Comparison of ENCODE assay signal across 15 cellular contexts in the genomic region with DNA sequence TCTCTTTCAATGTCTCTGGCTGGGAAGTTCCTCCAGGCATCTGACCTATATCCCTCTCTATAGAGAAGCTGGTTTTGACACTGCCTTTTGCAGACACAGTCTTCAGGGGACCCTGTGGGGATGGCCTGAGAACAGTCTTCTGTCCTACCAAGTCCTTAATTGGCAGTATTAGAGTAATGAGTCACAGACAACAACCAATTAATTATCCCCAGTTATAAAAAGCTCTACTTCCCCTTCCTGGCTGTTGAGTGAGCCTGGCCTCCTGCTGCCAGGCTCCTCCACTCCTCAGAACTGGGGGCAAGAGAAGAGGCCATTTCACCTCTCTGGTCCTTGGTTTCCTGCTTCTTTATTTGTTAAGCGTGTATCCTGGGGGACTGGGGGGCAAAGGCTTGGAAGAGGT. TPM values are rescaled to one million over a fixed set of nuclear protein-coding genes. Genes with fewer than 3 reads are reported as not detected.
DNase-seq lines count a peak whose midpoint lies in the region; ATAC-seq, FAIRE-seq and TF ChIP-seq lines count a peak whose summit lies in the region.
"Had no signal": no experiment of that assay in that cellular context is flagged by ENCODE, and none has a peak within 500 bp of the region (broad histone marks: within the 10 kb centered on the region; RNA-seq: fewer than 3 reads in every experiment).

No MANE protein-coding gene starts in this region.

- H3K79me2 ChIP-seq in HepG2 (ENCODE audit: insufficient read depth, low read length), result no peaks in the 10 kb centered on the region

- H3K9me3 ChIP-seq in liver (ENCODE audit: control insufficient read depth in 4 of 4, low read length in 3 of 4) (no peaks in the 10 kb centered on the region), HepG2 (ENCODE audit: low read length) (no peaks in the 10 kb centered on the region)
- H3K9me3 ChIP-seq: adrenal gland, ovary had no signal

- H3K36me3 ChIP-seq in liver (ENCODE audit: control insufficient read depth in 4 of 4, insufficient read depth in 3 of 4, low read depth in 1 of 4, low read length in 3 of 4) (no peaks in the 10 kb centered on the region), HepG2 (replicated peaks in 1 of 2; ENCODE audit: control insufficient read depth in 1 of 2, insufficient read depth in 2 of 2, low read length in 2 of 2) (peaks cover 46 to 83% of the 10 kb centered on the region in 2 experiments)
- H3K36me3 ChIP-seq: adrenal gland, ovary had no signal

- no peak overlapping the region for H3K4me3 Mint-ChIP-seq in central memory CD8-positive, alpha-beta T cell
- H3K4me3 Mint-ChIP-seq in effector memory CD8-positive, alpha-beta T cell, result no peak overlapping the region
- H3K4me3 Mint-ChIP-seq: type B pancreatic cell had no signal

- H3K4me3 ChIP-seq in liver (ENCODE audit: low read depth in 1 of 3, low read length in 3 of 3), result no peak overlapping the region
- H3K4me3 ChIP-seq in HepG2 (replicated peaks in 1 of 3; ENCODE audit: insufficient read depth in 1 of 3, low read depth in 2 of 3, low read length in 3 of 3), result no peak overlapping the region
- H3K4me3 ChIP-seq: adrenal gland, GM23248, ovary had no signal

- no peak overlapping the region for H2AFZ ChIP-seq in HepG2 (ENCODE audit: low read length)
- H2AFZ ChIP-seq: GM23248 had no signal

- CTCF ChIA-PET in HepG2 (lab: Yijun Ruan, JAX; ENCODE audit: low intra/inter-chr PET ratio, low total read pairs), result no interaction called here

- TF ChIP-seq CTCF in liver (IDR thresholded peaks at IDR 0.05; ENCODE audit: low read depth, low read length, missing input control), result no peak
- no peak for TF ChIP-seq CTCF in HepG2 (CRISPR knock-in tag; IDR thresholded peaks at IDR 0.05)

- peaks cover 3% of the 10 kb centered on the region for H3K36me3 Mint-ChIP-seq in central memory CD8-positive, alpha-beta T cell (ENCODE audit: insufficient read depth)
- peaks cover 5% of the 10 kb centered on the region for H3K36me3 Mint-ChIP-seq in effector memory CD8-positive, alpha-beta T cell (ENCODE audit: insufficient read depth)
- H3K36me3 Mint-ChIP-seq: type B pancreatic cell had no signal

- peaks cover 0 to 26% (median 8%) of the 10 kb centered on the region in 4 donors for H3K4me1 ChIP-seq in liver (ENCODE audit: control insufficient read depth in 4 of 4, insufficient read depth in 4 of 4, low read length in 3 of 4)
- H3K4me1 ChIP-seq in HepG2 (ENCODE audit: insufficient read depth, low read length), result 0 out of 2 replicates have a peak, but pooled peaks cover 10% of the 10 kb centered on the region

- peak overlapping the region; percentile 69 for H3K27ac Mint-ChIP-seq in central memory CD8-positive, alpha-beta T cell (ENCODE audit: low read depth)
- peak overlapping the region in 1 of 2 donors; percentile 94 for H3K27ac Mint-ChIP-seq in effector memory CD8-positive, alpha-beta T cell

- intact Hi-C loops in HepG2 (cut with micrococcal nuclease; ENCODE audit: unreplicated experiment), result no loop called here

- no peaks in the 10 kb centered on the region for H3K27me3 Mint-ChIP-seq in central memory CD8-positive, alpha-beta T cell
- H3K27me3 Mint-ChIP-seq in effector memory CD8-positive, alpha-beta T cell, result no peaks in the 10 kb centered on the region
- H3K27me3 Mint-ChIP-seq: type B pancreatic cell had no signal

- H3K27me3 ChIP-seq in liver (ENCODE audit: control insufficient read depth in 4 of 4, insufficient read depth in 4 of 4, low read length in 3 of 4) (no peaks in the 10 kb centered on the region), HepG2 (ENCODE audit: control insufficient read depth in 1 of 2, insufficient read depth in 2 of 2, low read length in 2 of 2) (no peaks in the 10 kb centered on the region)
- H3K27me3 ChIP-seq: adrenal gland, ovary had no signal

- H4K20me1 ChIP-seq in HepG2 (ENCODE audit: insufficient read depth, low read length), result no peaks in the 10 kb centered on the region

- no peak for TF ChIP-seq POLR2A in HepG2 (IDR thresholded peaks at IDR 0.05; ENCODE audit: insufficient read depth in 1 of 2, low read depth in 2 of 2, low read length in 2 of 2)

- no TSS peak for BruUV-seq in HepG2 (replicated peaks; lab: Mats Ljungman, UMichigan)

- WGBS in liver, result 79% methylated on average over 1 of the region's 1 CpG
- 100% methylated on average over 1 of the region's 1 CpG for WGBS in HepG2 (ENCODE audit: low lambda C conversion rate)

- in situ Hi-C loops in HepG2 (cut with HindIII; ENCODE audit: extremely low pct_ligation_motif_present, low pct_unique_long_range_greater_than_20kb), result no loop called here

- POLR2A ChIA-PET in HepG2 (lab: Yijun Ruan, JAX), result no interaction called here

- peaks cover 29% of the 10 kb centered on the region for H3K4me1 Mint-ChIP-seq in central memory CD8-positive, alpha-beta T cell
- H3K4me1 Mint-ChIP-seq in effector memory CD8-positive, alpha-beta T cell (ENCODE audit: low read depth in 2 of 2), result peaks cover 20 to 29% of the 10 kb centered on the region in 2 donors

- H3K9me3 Mint-ChIP-seq in central memory CD8-positive, alpha-beta T cell, result no peaks in the 10 kb centered on the region
- no peaks in the 10 kb centered on the region for H3K9me3 Mint-ChIP-seq in effector memory CD8-positive, alpha-beta T cell
- H3K9me3 Mint-ChIP-seq: type B pancreatic cell had no signal

- ATAC-seq in HepG2, result no peak
- no peak for ATAC-seq in central memory CD8-positive, alpha-beta T cell (replicated peaks; ENCODE audit: extremely low read depth, poor library complexity, severe bottlenecking)
- no peak for ATAC-seq in HG03175 (IDR thresholded peaks at IDR 0.05; ENCODE audit: unreplicated experiment)
- no peak for ATAC-seq in HG03565 (IDR thresholded peaks at IDR 0.05; ENCODE audit: unreplicated experiment)
- ATAC-seq in HG03378 (IDR thresholded peaks at IDR 0.05; ENCODE audit: unreplicated experiment), result no peak
- no peak for ATAC-seq in effector memory CD8-positive, alpha-beta T cell (replicated peaks)

- no peak for TF ChIP-seq RAD21 in liver (IDR thresholded peaks at IDR 0.05)
- no peak for TF ChIP-seq RAD21 in HepG2 (CRISPR knock-in tag; IDR thresholded peaks at IDR 0.05)

- no peak overlapping the region for H3K4me2 ChIP-seq in HepG2 (ENCODE audit: low read depth, low read length)

- H3K9ac ChIP-seq in liver (ENCODE audit: low read depth in 1 of 2, low read length in 2 of 2) (no peak overlapping the region), HepG2 (ENCODE audit: insufficient read depth, low read depth, low read length) (no peak overlapping the region)
- H3K9ac ChIP-seq: GM23248 had no signal

- H3K27ac ChIP-seq in liver (ENCODE audit: low read depth in 1 of 2, low read length in 2 of 2) (no peak overlapping the region), HepG2 (ENCODE audit: extremely low read length, insufficient read depth, low read length) (no peak overlapping the region)
- H3K27ac ChIP-seq: GM23248, ovary had no signal

- no peak for FAIRE-seq in HepG2 (lab: Jason Lieb, UNC)

- TF ChIP-seq EP300 in HepG2 (IDR thresholded peaks at IDR 0.05; ENCODE audit: low read depth in 2 of 2, low read length in 2 of 2), result no peak
- TF ChIP-seq EP300 in HepG2 (CRISPR knock-in tag; IDR thresholded peaks at IDR 0.05; ENCODE audit: borderline replicate concordance), result no peak

- DNase-seq in HepG2 (ENCODE audit: low spot score) (no peak), OCI-M1 (lab: John Stamatoyannopoulos, UW) (peak; percentile 61)
- DNase-seq in central memory CD8-positive, alpha-beta T cell (ENCODE audit: low spot score in 2 of 2), result no peak
- DNase-seq in effector memory CD8-positive, alpha-beta T cell, result no peak
- DNase-seq: adrenal gland; cortex of kidney; GM23248; midbrain; ovary; stimulated activated CD4-positive, alpha-beta T cell treated with anti-CD3 and anti-CD28 coated beads, Interleukin-15, amount 100 ng/mL, for 24 hours had no signal

RNA-seq across cellular contexts. Expression of gene KLHL35, which starts 41.2 kb away (rescaled TPM):
- total RNA-seq in liver (under 1 TPM in 1 of 2 donors, not detected in 1; 0.42 TPM), HepG2 (2016; rRNA removed; fragmentation: Illumina TruSeq; extraction: Trizol) (not detected in 2 replicates)
- polyA plus RNA-seq in liver (under 1 TPM; 0.07 to 0.15 TPM), HepG2 (2011; rRNA removed) (not detected in 2 replicates)
- not detected in 2 replicates for total RNA-seq in HepG2 (2016; cell fraction: cytosol; rRNA removed; fragmentation: Illumina TruSeq; extraction: Trizol; ENCODE audit: low read depth)
- not detected in 2 replicates for total RNA-seq in HepG2 (2016; cell fraction: insoluble cytoplasmic fraction; rRNA removed; fragmentation: Illumina TruSeq; extraction: Trizol)
- not detected in 2 replicates for total RNA-seq in HepG2 (2016; cell fraction: membrane; rRNA removed; fragmentation: Illumina TruSeq; extraction: Trizol)
- total RNA-seq in HepG2 (2016; cell fraction: nucleus; rRNA removed; fragmentation: Illumina TruSeq; extraction: Trizol), result not detected in 2 replicates
- polyA plus RNA-seq in HepG2 (2011; cell fraction: cytosol; rRNA removed), result 0.03 TPM in 1 of 2 replicates, not detected in the other
- 0.10 and 0.14 TPM in 2 replicates for polyA plus RNA-seq in HepG2 (2011; cell fraction: nucleus; rRNA removed)
- 0.12 TPM in 1 of 2 replicates, not detected in the other for polyA plus RNA-seq in HepG2 (2012)
- polyA plus RNA-seq in HepG2 (2016; cell fraction: cytosol; fragmentation: Illumina TruSeq; extraction: Trizol; ENCODE audit: low read depth), result not detected in 2 replicates
- polyA plus RNA-seq in HepG2 (2016; cell fraction: insoluble cytoplasmic fraction; fragmentation: Illumina TruSeq; extraction: Trizol; ENCODE audit: low read depth), result not detected in 2 replicates
- not detected in 2 replicates for polyA plus RNA-seq in HepG2 (2016; cell fraction: membrane; fragmentation: Illumina TruSeq; extraction: Trizol; ENCODE audit: low read depth)
- 1.3 TPM in 1 of 2 replicates, not detected in the other for polyA plus RNA-seq in HepG2 (2016; cell fraction: nucleus; fragmentation: Illumina TruSeq; extraction: Trizol; ENCODE audit: insufficient read depth, low read depth)
- 9.7 TPM in 1 of 2 replicates, not detected in the other for polyA minus RNA-seq in HepG2 (2011; rRNA and poly(A)+ RNA removed; ENCODE audit: low replicate concordance)
- 0.70 TPM in 1 of 2 replicates, not detected in the other for polyA minus RNA-seq in HepG2 (2011; cell fraction: cytosol; rRNA and poly(A)+ RNA removed)
- polyA minus RNA-seq in HepG2 (2011; cell fraction: nucleus; rRNA and poly(A)+ RNA removed), result 0.64 TPM in 1 of 2 replicates, not detected in the other

RNA-seq across cellular contexts. Expression of gene GDPD5, which starts 51.5 kb away (rescaled TPM):
- total RNA-seq in liver, result 10 to 100 TPM in 1 of 2 donors, 1 to 10 TPM in 1; 4.8 to 22.8 TPM
- polyA plus RNA-seq in liver, result 1 to 10 TPM; 3.0 to 3.7 TPM
- 35.8 and 67.5 TPM in 2 replicates for total RNA-seq in HepG2 (2016; rRNA removed; fragmentation: Illumina TruSeq; extraction: Trizol)
- total RNA-seq in HepG2 (2016; cell fraction: cytosol; rRNA removed; fragmentation: Illumina TruSeq; extraction: Trizol; ENCODE audit: low read depth), result 24.1 and 26.9 TPM in 2 replicates
- 31.0 and 63.9 TPM in 2 replicates for total RNA-seq in HepG2 (2016; cell fraction: insoluble cytoplasmic fraction; rRNA removed; fragmentation: Illumina TruSeq; extraction: Trizol)
- 48.4 and 52.8 TPM in 2 replicates for total RNA-seq in HepG2 (2016; cell fraction: membrane; rRNA removed; fragmentation: Illumina TruSeq; extraction: Trizol)
- total RNA-seq in HepG2 (2016; cell fraction: nucleus; rRNA removed; fragmentation: Illumina TruSeq; extraction: Trizol), result 82.9 and 86.5 TPM in 2 replicates
- polyA plus RNA-seq in HepG2 (2011; rRNA removed), result 55.0 and 55.2 TPM in 2 replicates
- polyA plus RNA-seq in HepG2 (2011; cell fraction: cytosol; rRNA removed), result 19.4 and 33.8 TPM in 2 replicates
- polyA plus RNA-seq in HepG2 (2011; cell fraction: nucleus; rRNA removed), result 229 and 337 TPM in 2 replicates
- 36.3 and 37.7 TPM in 2 replicates for polyA plus RNA-seq in HepG2 (2012)
- 14.1 and 14.2 TPM in 2 replicates for polyA plus RNA-seq in HepG2 (2016; cell fraction: cytosol; fragmentation: Illumina TruSeq; extraction: Trizol; ENCODE audit: low read depth)
- polyA plus RNA-seq in HepG2 (2016; cell fraction: insoluble cytoplasmic fraction; fragmentation: Illumina TruSeq; extraction: Trizol; ENCODE audit: low read depth), result 33.8 and 39.1 TPM in 2 replicates
- polyA plus RNA-seq in HepG2 (2016; cell fraction: membrane; fragmentation: Illumina TruSeq; extraction: Trizol; ENCODE audit: low read depth), result 33.4 and 35.7 TPM in 2 replicates
- 217 and 242 TPM in 2 replicates for polyA plus RNA-seq in HepG2 (2016; cell fraction: nucleus; fragmentation: Illumina TruSeq; extraction: Trizol; ENCODE audit: insufficient read depth, low read depth)
- 39.6 and 88.9 TPM in 2 replicates for polyA minus RNA-seq in HepG2 (2011; rRNA and poly(A)+ RNA removed; ENCODE audit: low replicate concordance)
- 23.0 and 24.3 TPM in 2 replicates for polyA minus RNA-seq in HepG2 (2011; cell fraction: cytosol; rRNA and poly(A)+ RNA removed)
- 51.5 and 67.3 TPM in 2 replicates for polyA minus RNA-seq in HepG2 (2011; cell fraction: nucleus; rRNA and poly(A)+ RNA removed)
